17 cellular contexts compared by ENCODE assay signal in genomic region chr11:3042496-3043314, GRCh38. TPM values are rescaled to one million over a fixed set of nuclear protein-coding genes. Genes with fewer than 3 reads are reported as not detected.
DNase-seq lines count a peak whose midpoint lies in the region; ATAC-seq, FAIRE-seq and TF ChIP-seq lines count a peak whose summit lies in the region.
"Had no signal": no experiment of that assay in that cellular context is flagged by ENCODE, and none has a peak within 500 bp of the region (broad histone marks: within the 10 kb centered on the region; RNA-seq: fewer than 3 reads in every experiment).

No MANE protein-coding gene starts in this region.

- no TSS peak for BruUV-seq in endothelial cell of umbilical vein (replicated peaks; lab: Mats Ljungman, UMichigan)

- TF ChIP-seq CTCF in endothelial cell of umbilical vein (IDR thresholded peaks at IDR 0.05; ENCODE audit: extremely low read depth in 1 of 2, insufficient read depth in 1 of 2, low read depth in 1 of 2, low read length in 2 of 2) (no peak), osteoblast (IDR thresholded peaks at IDR 0.05; ENCODE audit: extremely low read depth, low read depth, low read length) (no peak), upper lobe of right lung (IDR thresholded peaks at IDR 0.05) (no peak)

- H3K9me3 ChIP-seq in endothelial cell of umbilical vein (replicated peaks; ENCODE audit: control insufficient read depth, insufficient read depth, low read length) (no peaks in the 10 kb centered on the region), osteoblast (ENCODE audit: low read depth, low read length) (no peaks in the 10 kb centered on the region), upper lobe of right lung (no peaks in the 10 kb centered on the region)
- H3K9me3 ChIP-seq: A549 had no signal

- H3K4me3 Mint-ChIP-seq in activated naive CD4-positive, alpha-beta T cell treated with anti-CD3 and anti-CD28 coated beads, Interleukin-2, amount 50 U/mL, for 24 hours = no peak overlapping the region
- H3K4me3 Mint-ChIP-seq: IgD-negative memory B cell had no signal

- FAIRE-seq in endothelial cell of umbilical vein (lab: Jason Lieb, UNC) (no peak), GM12891 (lab: Jason Lieb, UNC) (no peak), H54 (lab: Jason Lieb, UNC) (no peak)
- FAIRE-seq: A549, colon had no signal

- H3K36me3 ChIP-seq in endothelial cell of umbilical vein (ENCODE audit: control insufficient read depth in 2 of 2, extremely low read depth in 1 of 2, insufficient read depth in 2 of 2, low read length in 2 of 2) = peaks cover 5 to 16% of the 10 kb centered on the region in 2 experiments
- H3K36me3 ChIP-seq in osteoblast (ENCODE audit: insufficient read depth, low read length) = peaks cover 70% of the 10 kb centered on the region
- H3K36me3 ChIP-seq in upper lobe of right lung = peaks cover 45% of the 10 kb centered on the region

- H4K20me1 ChIP-seq in endothelial cell of umbilical vein (replicated peaks; ENCODE audit: control insufficient read depth, extremely low read depth, insufficient read depth, low read length) (no peaks in the 10 kb centered on the region), osteoblast (ENCODE audit: insufficient read depth, low read length) (peaks cover 56% of the 10 kb centered on the region)

- H3K27ac Mint-ChIP-seq in activated naive CD4-positive, alpha-beta T cell treated with anti-CD3 and anti-CD28 coated beads, Interleukin-2, amount 50 U/mL, for 24 hours = peak overlapping the region; percentile 77
- H3K27ac Mint-ChIP-seq: IgD-negative memory B cell had no signal

- no peaks in the 10 kb centered on the region for H3K9me1 ChIP-seq in endothelial cell of umbilical vein (replicated peaks; ENCODE audit: control insufficient read depth, extremely low read depth, insufficient read depth, low read length)

- no peak for DNase-seq in activated naive CD4-positive, alpha-beta T cell (lab: John Stamatoyannopoulos, UW)
- no peak for DNase-seq in endothelial cell of umbilical vein (ENCODE audit: low read depth, low spot score)
- DNase-seq in osteoblast (ENCODE audit: insufficient read length, low spot score, missing footprints) = peak; percentile 58
- no peak for DNase-seq in upper lobe of right lung
- no peak for DNase-seq in GM12891 (ENCODE audit: insufficient read length, low spot score)
- no peak for DNase-seq in H54 (ENCODE audit: insufficient read length, low spot score)
- DNase-seq in SK-N-DZ (ENCODE audit: low spot score) = no peak
- DNase-seq: activated CD4-positive, CD25-positive, alpha-beta regulatory T cell treated with anti-CD3 and anti-CD28 coated beads, Interleukin-2, amount 50 U/mL, for 72 hours; Calu3; foreskin melanocyte; NCI-H1694; stimulated activated CD4-positive, alpha-beta T cell treated with anti-CD3 and anti-CD28 coated beads, Interleukin-4, amount 100 ng/mL, for 24 hours had no signal

- no peaks in the 10 kb centered on the region for H3K27me3 Mint-ChIP-seq in activated naive CD4-positive, alpha-beta T cell treated with anti-CD3 and anti-CD28 coated beads, Interleukin-2, amount 50 U/mL, for 24 hours
- H3K27me3 Mint-ChIP-seq: IgD-negative memory B cell had no signal

- no peaks in the 10 kb centered on the region for H3K9me3 Mint-ChIP-seq in activated naive CD4-positive, alpha-beta T cell treated with anti-CD3 and anti-CD28 coated beads, Interleukin-2, amount 50 U/mL, for 24 hours
- H3K9me3 Mint-ChIP-seq: IgD-negative memory B cell had no signal

- peaks cover 11% of the 10 kb centered on the region for H3K4me1 Mint-ChIP-seq in activated naive CD4-positive, alpha-beta T cell treated with anti-CD3 and anti-CD28 coated beads, Interleukin-2, amount 50 U/mL, for 24 hours

- POLR2A ChIA-PET in endothelial cell of umbilical vein (lab: Charles Lee) = no interaction called here

- H2AFZ ChIP-seq in endothelial cell of umbilical vein (ENCODE audit: low read depth, low read length) (no peak overlapping the region), osteoblast (ENCODE audit: low read length) (no peak overlapping the region)

- ATAC-seq in upper lobe of right lung = peak; percentile 51
- ATAC-seq: A549 had no signal

- H3K79me2 ChIP-seq in endothelial cell of umbilical vein (ENCODE audit: control insufficient read depth, insufficient read depth, low read length) (peaks cover 46% of the 10 kb centered on the region), osteoblast (ENCODE audit: insufficient read depth, low read length) (peaks cover 73% of the 10 kb centered on the region)

- dilution Hi-C loops in endothelial cell of umbilical vein (cut with MboI; ENCODE audit: extremely low pct_ligation_motif_present, low sequenced_read_pairs) = no loop called here

- H3K4me1 ChIP-seq in endothelial cell of umbilical vein (ENCODE audit: control insufficient read depth, extremely low read depth, insufficient read depth, low read length) = peaks cover 7% of the 10 kb centered on the region
- peaks cover 16% of the 10 kb centered on the region for H3K4me1 ChIP-seq in osteoblast (ENCODE audit: insufficient read depth, low read length)
- H3K4me1 ChIP-seq in upper lobe of right lung = peaks cover 20% of the 10 kb centered on the region
- H3K4me1 ChIP-seq: A549 had no signal

- TF ChIP-seq POLR2A in endothelial cell of umbilical vein (IDR thresholded peaks at IDR 0.05; ENCODE audit: low read depth, low read length) (no peak), GM12891 (IDR thresholded peaks at IDR 0.05; ENCODE audit: low read depth, low read length) (no peak), H54 (IDR thresholded peaks at IDR 0.05; ENCODE audit: low read depth, low read length) (no peak)

- H3K9ac ChIP-seq in endothelial cell of umbilical vein (replicated peaks; ENCODE audit: extremely low read depth, insufficient read depth, low read length) = no peak overlapping the region

- peaks cover 7% of the 10 kb centered on the region for H3K36me3 Mint-ChIP-seq in activated naive CD4-positive, alpha-beta T cell treated with anti-CD3 and anti-CD28 coated beads, Interleukin-2, amount 50 U/mL, for 24 hours

- H3K27ac ChIP-seq in endothelial cell of umbilical vein (ENCODE audit: insufficient read depth, low read depth, low read length) = peak overlapping the region; percentile 39
- H3K27ac ChIP-seq in osteoblast (ENCODE audit: low read depth, low read length) = peak overlapping the region; percentile 47
- no peak overlapping the region for H3K27ac ChIP-seq in upper lobe of right lung
- H3K27ac ChIP-seq: A549, SK-N-MC had no signal

- intact Hi-C loops in endothelial cell of umbilical vein (cut with micrococcal nuclease) (no loop called here), upper lobe of right lung (cut with DNase I) (loop anchor here (10.0 kb wide), 1 partner anchor 52 kb away; no protein-coding TSS in a partner anchor)

- H3K27me3 ChIP-seq in endothelial cell of umbilical vein (ENCODE audit: control insufficient read depth in 2 of 2, insufficient read depth in 2 of 2, low read length in 2 of 2) (no peaks in the 10 kb centered on the region), osteoblast (ENCODE audit: insufficient read depth, low read length) (no peaks in the 10 kb centered on the region), upper lobe of right lung (no peaks in the 10 kb centered on the region)

- H3K4me3 ChIP-seq in endothelial cell of umbilical vein (replicated peaks in 1 of 3; ENCODE audit: insufficient read depth in 1 of 3, low read depth in 1 of 3, low read length in 3 of 3) = no peak overlapping the region
- no peak overlapping the region for H3K4me3 ChIP-seq in osteoblast (ENCODE audit: insufficient read depth, low read length)
- H3K4me3 ChIP-seq in upper lobe of right lung = no peak overlapping the region
- H3K4me3 ChIP-seq: A549, SK-N-MC had no signal

- H3K4me2 ChIP-seq in endothelial cell of umbilical vein (ENCODE audit: insufficient read depth, low read length) (no peak overlapping the region), osteoblast (ENCODE audit: insufficient read depth, low read length) (no peak overlapping the region)
- H3K4me2 ChIP-seq: A549 had no signal

- CTCF ChIA-PET in endothelial cell of umbilical vein (lab: Charles Lee) = interaction anchor here (1.1 to 2.2 kb wide), 3 partner anchors 44 to 152 kb away, joined by 3 to 12 read pairs (median 3); no protein-coding TSS in a partner anchor

TF ChIP-seq in endothelial cell of umbilical vein, 7 proteins besides CTCF, POLR2A, EP300 and RAD21 (continues in another document):
- TF ChIP-seq MYC (IDR thresholded peaks at IDR 0.05; ENCODE audit: low read depth, low read length) (no peak), FOS (IDR thresholded peaks at IDR 0.05; ENCODE audit: borderline replicate concordance, insufficient read depth, low read length) (no peak)

TF ChIP-seq in GM12891, 5 proteins besides CTCF, POLR2A, EP300 and RAD21 (continues in another document):
- no peak for TF ChIP-seq SPI1 (IDR thresholded peaks at IDR 0.05; ENCODE audit: low read depth, low read length)
- no peak for TF ChIP-seq TAF1 (IDR thresholded peaks at IDR 0.05; ENCODE audit: low read depth, low read length)
- no peak for TF ChIP-seq POLR2AphosphoS5 (IDR thresholded peaks at IDR 0.05; ENCODE audit: low read depth, low read length)

RNA-seq across cellular contexts. Expression of gene CARS1, which starts 14.5 kb away (rescaled TPM):
- 66.2 and 72.3 TPM in 2 replicates for total RNA-seq in endothelial cell of umbilical vein
- 32.2 and 43.5 TPM in 2 replicates for polyA plus RNA-seq in endothelial cell of umbilical vein
- 38.6 and 42.2 TPM in 2 replicates for polyA plus RNA-seq in endothelial cell of umbilical vein (2011; cell fraction: cytosol; rRNA removed)
- polyA plus RNA-seq in endothelial cell of umbilical vein (2011; cell fraction: nucleus; rRNA removed) = 178 and 193 TPM in 2 replicates
- 57.1 and 59.4 TPM in 2 replicates for polyA plus RNA-seq in endothelial cell of umbilical vein (2012)
- polyA minus RNA-seq in endothelial cell of umbilical vein = 48.2 and 49.9 TPM in 2 replicates
- 58.0 TPM for polyA minus RNA-seq in endothelial cell of umbilical vein (2011; cell fraction: cytosol; rRNA and poly(A)+ RNA removed)
- polyA minus RNA-seq in endothelial cell of umbilical vein (2011; cell fraction: nucleus; rRNA and poly(A)+ RNA removed) = 45.8 and 48.3 TPM in 2 replicates
- total RNA-seq in osteoblast = 99.3 and 106 TPM in 2 replicates
- total RNA-seq in upper lobe of right lung = 34.6 TPM
- polyA plus RNA-seq in GM12891 (2012; ENCODE audit: low read depth, missing spikeins) = 29.5 TPM
- 41.4 and 43.6 TPM in 2 replicates for polyA plus RNA-seq in SK-N-DZ (2014; cell fraction: cytosol; rRNA removed)
- polyA plus RNA-seq in SK-N-DZ (2014; cell fraction: nucleus; rRNA removed) = 103 and 108 TPM in 2 replicates

RNA-seq across cellular contexts. Expression of gene NAP1L4, which starts 50.6 kb away (rescaled TPM):
- total RNA-seq in endothelial cell of umbilical vein (173 and 177 TPM in 2 replicates), osteoblast (72.0 and 87.8 TPM in 2 replicates), upper lobe of right lung (92.7 TPM)
- 68.0 and 100.0 TPM in 2 replicates for polyA plus RNA-seq in endothelial cell of umbilical vein
- polyA plus RNA-seq in endothelial cell of umbilical vein (2011; cell fraction: cytosol; rRNA removed) = 112 and 117 TPM in 2 replicates
- 169 and 178 TPM in 2 replicates for polyA plus RNA-seq in endothelial cell of umbilical vein (2011; cell fraction: nucleus; rRNA removed)
- polyA plus RNA-seq in endothelial cell of umbilical vein (2012) = 140 and 147 TPM in 2 replicates
- polyA minus RNA-seq in endothelial cell of umbilical vein = 71.5 and 73.7 TPM in 2 replicates
- 52.2 TPM for polyA minus RNA-seq in endothelial cell of umbilical vein (2011; cell fraction: cytosol; rRNA and poly(A)+ RNA removed)
- 75.3 and 108 TPM in 2 replicates for polyA minus RNA-seq in endothelial cell of umbilical vein (2011; cell fraction: nucleus; rRNA and poly(A)+ RNA removed)
- polyA plus RNA-seq in GM12891 (2012; ENCODE audit: low read depth, missing spikeins) = 85.6 TPM
- polyA plus RNA-seq in SK-N-DZ (2014; cell fraction: cytosol; rRNA removed) = 173 and 181 TPM in 2 replicates
- 198 and 215 TPM in 2 replicates for polyA plus RNA-seq in SK-N-DZ (2014; cell fraction: nucleus; rRNA removed)
